ENCODE assay signal across 1 cellular context in the genomic region with DNA sequence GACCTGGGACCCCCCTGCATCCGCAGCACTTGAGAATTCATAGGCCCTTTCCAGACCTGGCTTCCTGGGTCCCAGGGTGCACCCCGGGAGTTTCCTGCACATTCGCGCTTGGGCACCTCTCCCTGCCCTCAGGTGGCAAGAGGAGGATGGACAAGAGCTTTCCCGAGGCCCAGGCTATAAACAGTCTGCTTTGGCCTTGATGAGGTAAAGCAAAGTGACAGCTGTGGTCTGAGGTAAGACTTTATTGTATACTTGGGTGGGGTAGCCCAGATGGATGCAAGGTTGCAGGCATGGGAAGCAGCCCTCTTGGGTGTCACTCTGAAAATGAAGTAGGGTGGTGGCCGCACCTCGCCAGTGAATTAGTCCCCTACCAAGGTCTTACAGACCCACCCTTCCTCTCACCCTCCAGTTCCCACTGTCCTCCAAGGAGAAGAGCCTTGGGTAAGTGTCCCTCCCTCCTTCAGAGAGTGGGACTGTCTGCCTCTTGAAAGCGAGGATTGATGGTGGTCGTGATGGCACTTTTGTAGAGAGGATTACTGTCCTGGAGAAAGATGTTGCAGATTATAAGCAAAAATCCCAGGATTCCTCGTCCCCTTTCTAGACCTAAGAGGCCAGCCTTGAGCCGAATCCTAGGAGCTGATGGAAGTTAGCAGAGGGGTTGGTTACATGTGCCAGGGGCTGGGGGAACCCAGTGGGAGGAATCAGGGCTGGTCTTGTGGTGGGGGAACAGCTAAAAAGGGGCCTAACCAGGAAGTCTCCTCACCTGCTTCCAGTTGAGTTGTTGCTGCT.
TF ChIP-seq lines count a peak whose summit lies in the region.

No MANE protein-coding gene starts in this region.

TF ChIP-seq in HepG2, 621 proteins besides CTCF, POLR2A, EP300 and RAD21:
- TF ChIP-seq ARID2 (CRISPR knock-in tag; IDR thresholded peaks at IDR 0.05; ENCODE audit: borderline replicate concordance) (0 out of 2 replicates have a peak, but pooled peaks have one; percentile 35), ZNF205 (CRISPR knock-in tag; IDR thresholded peaks at IDR 0.05) (no peak), ZNF337 (CRISPR knock-in tag; IDR thresholded peaks at IDR 0.05; ENCODE audit: borderline replicate concordance, low read depth) (no peak), ZMAT3 (CRISPR knock-in tag; conservative IDR thresholded peaks at IDR 0.05) (no peak), POLR2G (IDR thresholded peaks at IDR 0.05; ENCODE audit: low read depth, low read length) (peak; percentile 22; the same call in 1 of the 2 replicates)
- TF ChIP-seq, protein P1, sequence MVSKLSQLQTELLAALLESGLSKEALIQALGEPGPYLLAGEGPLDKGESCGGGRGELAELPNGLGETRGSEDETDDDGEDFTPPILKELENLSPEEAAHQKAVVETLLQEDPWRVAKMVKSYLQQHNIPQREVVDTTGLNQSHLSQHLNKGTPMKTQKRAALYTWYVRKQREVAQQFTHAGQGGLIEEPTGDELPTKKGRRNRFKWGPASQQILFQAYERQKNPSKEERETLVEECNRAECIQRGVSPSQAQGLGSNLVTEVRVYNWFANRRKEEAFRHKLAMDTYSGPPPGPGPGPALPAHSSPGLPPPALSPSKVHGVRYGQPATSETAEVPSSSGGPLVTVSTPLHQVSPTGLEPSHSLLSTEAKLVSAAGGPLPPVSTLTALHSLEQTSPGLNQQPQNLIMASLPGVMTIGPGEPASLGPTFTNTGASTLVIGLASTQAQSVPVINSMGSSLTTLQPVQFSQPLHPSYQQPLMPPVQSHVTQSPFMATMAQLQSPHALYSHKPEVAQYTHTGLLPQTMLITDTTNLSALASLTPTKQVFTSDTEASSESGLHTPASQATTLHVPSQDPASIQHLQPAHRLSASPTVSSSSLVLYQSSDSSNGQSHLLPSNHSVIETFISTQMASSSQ (IDR thresholded peaks at IDR 0.05; ENCODE audit: low read depth), result no peak
- TF ChIP-seq, protein P1 (CRISPR knock-in tag; IDR thresholded peaks at IDR 0.05; ENCODE audit: borderline replicate concordance), result no peak
